In genomic region chr13:91879360-91879759, GRCh38 we compare ENCODE assay signal across 3 cellular contexts.
"Had no signal": no experiment of that assay in that cellular context is flagged by ENCODE, and none has a peak within 500 bp of the region (broad histone marks: within the 10 kb centered on the region; RNA-seq: fewer than 3 reads in every experiment).

No MANE protein-coding gene starts in this region.

- DNase-seq: GDM1, GF-D8 had no signal

- H3K4me3 ChIP-seq: GM12878 had no signal
